In genomic region chr1:42737257-42737656, GRCh38 we compare ENCODE assay signal across 7 cellular contexts. TPM values are rescaled to one million over a fixed set of nuclear protein-coding genes. Genes with fewer than 3 reads are reported as not detected.
DNase-seq lines count a peak whose midpoint lies in the region; FAIRE-seq and TF ChIP-seq lines count a peak whose summit lies in the region.

No MANE protein-coding gene starts in this region.

- no peak overlapping the region for H3K4me3 ChIP-seq in trophoblast cell (ENCODE audit: low read depth, low read length)

- WGBS in trophoblast cell (ENCODE audit: extremely low coverage, insufficient coverage, insufficient read length): no CpG with 5 or more reads among the region's 5 CpGs

- peaks cover 11 to 20% of the 10 kb centered on the region in 2 experiments for H3K4me1 ChIP-seq in trophoblast cell (ENCODE audit: control insufficient read depth in 1 of 2, insufficient read depth in 2 of 2, low read length in 2 of 2)

- peak; percentile 85 for FAIRE-seq in GM12891 (lab: Jason Lieb, UNC)

- POLR2A ChIA-PET in HEK293T (lab: Yijun Ruan, JAX): no interaction called here

- no peak overlapping the region for H4K91ac ChIP-seq in trophoblast cell (ENCODE audit: low read depth, low read length)

- H2AK5ac ChIP-seq in trophoblast cell (ENCODE audit: low read length): no peak overlapping the region

- no peak overlapping the region for H3K9ac ChIP-seq in trophoblast cell (ENCODE audit: low read length)

- H3K79me2 ChIP-seq in trophoblast cell (ENCODE audit: control insufficient read depth, insufficient read depth, low read length, poor library complexity): no peaks in the 10 kb centered on the region

- no peak overlapping the region for H3K18ac ChIP-seq in trophoblast cell (ENCODE audit: low read length)

- H3K4me2 ChIP-seq in trophoblast cell (ENCODE audit: low read length): no peak overlapping the region

- H2BK12ac ChIP-seq in trophoblast cell (ENCODE audit: low read length): no peak overlapping the region

- CTCF ChIA-PET in HEK293T (lab: Yijun Ruan, JAX): no interaction called here

- DNase-seq in GM12891 (ENCODE audit: insufficient read length, low spot score) (no peak), NCI-H2196 (lab: John Stamatoyannopoulos, UW; ENCODE audit: unreplicated experiment) (peak; percentile 78), cerebellar cortex (ENCODE audit: low spot score) (peak; percentile 59), trophoblast cell (peak; percentile 35 to 52), NCI-H187 (lab: John Stamatoyannopoulos, UW) (no peak), HEK293T (ENCODE audit: extremely low spot score) (no peak)
- DNase-seq in stimulated activated CD4-positive, alpha-beta T cell treated with anti-CD3 and anti-CD28 coated beads, Interleukin-4, amount 100 ng/mL, for 1 hour: no peak

- no peak overlapping the region for H3K27ac ChIP-seq in trophoblast cell (ENCODE audit: low read depth, low read length)

- no peak overlapping the region for H2AFZ ChIP-seq in trophoblast cell (ENCODE audit: insufficient read depth, low read length, poor library complexity)

- H3K9me3 ChIP-seq in trophoblast cell (ENCODE audit: insufficient read depth, low read depth, low read length): peaks cover 6% of the 10 kb centered on the region

- H3K27me3 ChIP-seq in trophoblast cell (ENCODE audit: insufficient read depth, low read length): no peaks in the 10 kb centered on the region

- no peak overlapping the region for H3K14ac ChIP-seq in trophoblast cell (ENCODE audit: low read length)

- H4K12ac ChIP-seq in trophoblast cell (ENCODE audit: low read depth, low read length): no peak overlapping the region

- no peak overlapping the region for H4K8ac ChIP-seq in trophoblast cell (ENCODE audit: low read depth, low read length)

- H3K36me3 ChIP-seq in trophoblast cell (ENCODE audit: control insufficient read depth in 1 of 2, insufficient read depth in 2 of 2, low read length in 2 of 2): no peaks in the 10 kb centered on the region

- H3K23ac ChIP-seq in trophoblast cell (ENCODE audit: low read length): no peak overlapping the region

- no peak overlapping the region for H2BK5ac ChIP-seq in trophoblast cell (ENCODE audit: low read depth, low read length, poor library complexity)

- TF ChIP-seq POLR2A in GM12891 (IDR thresholded peaks at IDR 0.05; ENCODE audit: low read depth, low read length): no peak

- no peak overlapping the region for H3K4ac ChIP-seq in trophoblast cell (ENCODE audit: low read depth, low read length)

- H2BK120ac ChIP-seq in trophoblast cell (ENCODE audit: insufficient read depth, low read length, poor library complexity): no peak overlapping the region

- no peaks in the 10 kb centered on the region for H3K79me1 ChIP-seq in trophoblast cell (ENCODE audit: low read length)

TF ChIP-seq in GM12891, 5 proteins besides CTCF, POLR2A, EP300 and RAD21:
- no peak for TF ChIP-seq PAX5 (IDR thresholded peaks at IDR 0.05; ENCODE audit: insufficient read depth, low read length, severe bottlenecking)
- TF ChIP-seq POLR2AphosphoS5 (IDR thresholded peaks at IDR 0.05; ENCODE audit: low read depth, low read length): no peak
- TF ChIP-seq TAF1 (IDR thresholded peaks at IDR 0.05; ENCODE audit: low read depth, low read length): no peak
- no peak for TF ChIP-seq SPI1 (IDR thresholded peaks at IDR 0.05; ENCODE audit: low read depth, low read length)
- TF ChIP-seq POU2F2 (IDR thresholded peaks at IDR 0.05; ENCODE audit: low read depth, low read length): no peak

TF ChIP-seq in HEK293T, 16 proteins besides CTCF, POLR2A, EP300 and RAD21:
- no peak for TF ChIP-seq ARNT (IDR thresholded peaks at IDR 0.05)
- no peak for TF ChIP-seq SP1 (IDR thresholded peaks at IDR 0.05)
- no peak for TF ChIP-seq SUZ12 (IDR thresholded peaks at IDR 0.05)
- no peak for TF ChIP-seq ELF4 (IDR thresholded peaks at IDR 0.05)
- TF ChIP-seq NFRKB (IDR thresholded peaks at IDR 0.05): no peak
- TF ChIP-seq TARDBP (IDR thresholded peaks at IDR 0.05): no peak

RNA-seq across cellular contexts. Expression of gene CLDN19, which starts 2.8 kb away (rescaled TPM):
- not detected for polyA plus RNA-seq in GM12891 (2012; ENCODE audit: low read depth, missing spikeins)
- 1.8 TPM in 2 replicates for polyA plus RNA-seq in trophoblast cell (2013)

RNA-seq across cellular contexts. Expression of gene P3H1, which starts 29.6 kb away (rescaled TPM):
- 16.2 TPM for polyA plus RNA-seq in GM12891 (2012; ENCODE audit: low read depth, missing spikeins)
- polyA plus RNA-seq in trophoblast cell (2013): 72.4 and 74.8 TPM in 2 replicates

RNA-seq across cellular contexts. Expression of gene C1orf50, which starts 29.8 kb away (rescaled TPM):
- 3.5 TPM for polyA plus RNA-seq in GM12891 (2012; ENCODE audit: low read depth, missing spikeins)
- polyA plus RNA-seq in trophoblast cell (2013): 1.8 and 3.0 TPM in 2 replicates

RNA-seq across cellular contexts. Expression of gene TMEM269, which starts 47.5 kb away (rescaled TPM):
- 0.05 TPM for polyA plus RNA-seq in GM12891 (2012; ENCODE audit: low read depth, missing spikeins)
- polyA plus RNA-seq in trophoblast cell (2013): 0.18 and 0.25 TPM in 2 replicates

RNA-seq across cellular contexts. Expression of gene YBX1, which starts 55.0 kb away (rescaled TPM):
- 692 TPM for polyA plus RNA-seq in GM12891 (2012; ENCODE audit: low read depth, missing spikeins)
- 704 and 749 TPM in 2 replicates for polyA plus RNA-seq in trophoblast cell (2013)

Comparison
In these comparisons a context has a peak if more than half of its experiments do, and no peak if none do; other contexts are left out.
1. DNase-seq: peak in NCI-H2196 (single experiment), cerebellar cortex (single experiment) and trophoblast cell (2 of 2); none in GM12891 (single experiment), stimulated activated CD4-positive, alpha-beta T cell treated with anti-CD3 and anti-CD28 coated beads, Interleukin-4, amount 100 ng/mL, for 1 hour (single experiment), NCI-H187 (0 of 2) and HEK293T (single experiment).